In the genomic region with DNA sequence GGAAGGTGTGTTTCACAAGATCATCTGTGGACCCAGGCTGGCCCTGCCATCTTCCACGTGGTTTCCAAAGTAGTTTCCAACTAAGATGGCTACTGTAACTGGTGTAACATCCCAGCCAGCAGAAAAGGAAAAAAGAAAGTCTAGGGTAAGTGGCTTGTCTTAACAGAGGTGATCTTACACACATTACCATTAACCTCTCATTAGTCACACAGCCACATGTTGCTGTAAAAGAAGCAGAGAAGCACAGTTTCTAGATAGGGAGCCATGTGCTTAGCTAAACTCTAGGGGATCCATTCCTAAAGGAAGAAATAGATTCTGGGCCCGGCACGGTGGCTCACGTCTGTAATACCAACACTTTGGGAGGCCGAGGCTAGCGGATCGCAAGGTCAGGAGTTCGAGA, we compare ENCODE assay signal across 19 cellular contexts.
"Had no signal": no experiment of that assay in that cellular context is flagged by ENCODE, and none has a peak within 500 bp of the region (broad histone marks: within the 10 kb centered on the region; RNA-seq: fewer than 3 reads in every experiment).

No MANE protein-coding gene starts in this region.

- H3K27ac ChIP-seq: pancreas, psoas muscle had no signal

- H3K9me3 ChIP-seq: pancreas had no signal

- H3K4me3 ChIP-seq: heart left ventricle, pancreas, psoas muscle had no signal

- ATAC-seq: activated CD8-positive, alpha-beta memory T cell treated with anti-CD3 and anti-CD28 coated beads, Interleukin-2, amount 10 ng/mL, durations not matched to agents 7 days and 5 days; activated CD8-positive, alpha-beta T cell treated with anti-CD3 and anti-CD28 coated beads for 36 hours; heart left ventricle; left ventricle myocardium superior; pancreas; psoas muscle; right cardiac atrium; stimulated activated naive CD8-positive, alpha-beta T cell treated with anti-CD3 and anti-CD28 coated beads, Interleukin-15, Interleukin-2, amounts not matched to agents 100 U/mL and 50 U/mL, for 24 hours had no signal

- DNase-seq: activated CD4-positive, alpha-beta T cell treated with anti-CD3 and anti-CD28 coated beads for 48 hours; activated CD4-positive, CD25-positive, alpha-beta regulatory T cell; activated CD8-positive, alpha-beta memory T cell treated with anti-CD3 and anti-CD28 coated beads, Interleukin-2, amount 10 ng/mL, durations not matched to agents 7 days and 5 days; activated CD8-positive, alpha-beta T cell treated with anti-CD3 and anti-CD28 coated beads for 36 hours; activated effector memory CD4-positive, alpha-beta T cell treated with anti-CD3 and anti-CD28 coated beads, Interleukin-2, amount 50 U/mL, for 16 hours; activated naive CD4-positive, alpha-beta T cell treated with anti-CD3 and anti-CD28 coated beads, Interleukin-2, amount 10 ng/mL, durations not matched to agents 7 days and 5 days; activated T-cell treated with anti-CD3 and anti-CD28 coated beads for 4 hours; effector CD8-positive, alpha-beta T cell; erythroblast; heart left ventricle; left ventricle myocardium superior; mammary epithelial cell; midbrain; pancreas; psoas muscle; stimulated activated CD4-positive, alpha-beta T cell treated with anti-CD3 and anti-CD28 coated beads, Interleukin-4, amount 100 ng/mL, for 24 hours; stimulated activated naive CD8-positive, alpha-beta T cell treated with anti-CD3 and anti-CD28 coated beads, Interleukin-15, Interleukin-2, amounts not matched to agents 100 U/mL and 50 U/mL, for 24 hours; T1000 had no signal

- H3K27me3 ChIP-seq: heart left ventricle, pancreas had no signal

- H3K36me3 ChIP-seq: heart left ventricle, pancreas had no signal
